Comparison of ENCODE assay signal across 8 cellular contexts in genomic region chr17:4945176-4945943, GRCh38. TPM values are rescaled to one million over a fixed set of nuclear protein-coding genes. Genes with fewer than 3 reads are reported as not detected.
DNase-seq lines count a peak whose midpoint lies in the region; ATAC-seq and TF ChIP-seq lines count a peak whose summit lies in the region.

No MANE protein-coding gene starts in this region.

- H3K27me3 Mint-ChIP-seq in CD8-positive, alpha-beta memory T cell: peaks cover 0 to 5% of the 10 kb centered on the region in 2 donors
- peaks cover 20 to 59% (median 34%) of the 10 kb centered on the region in 3 donors for H3K27me3 Mint-ChIP-seq in immature natural killer cell (ENCODE audit: low read depth in 3 of 3)

- H3K27ac Mint-ChIP-seq in CD8-positive, alpha-beta memory T cell: peak overlapping the region; percentile 92 to 99 (median 96)
- peak overlapping the region; percentile 95 to 97 (median 95) for H3K27ac Mint-ChIP-seq in immature natural killer cell

- intact Hi-C loops in ascending aorta (cut with DNase I): no loop called here

- POLR2A ChIA-PET in CD8-positive, alpha-beta memory T cell (lab: Charles Lee): interaction anchor here (0.7 to 11.7 kb wide), 3 partner anchors 22 to 104 kb away, joined by 3 to 187 read pairs (median 4); partner anchors contain the start of genes C17orf107 and SPAG7

- H3K36me3 ChIP-seq in CD8-positive, alpha-beta memory T cell (ENCODE audit: insufficient read depth, low read length): peaks cover 35% of the 10 kb centered on the region
- H3K36me3 ChIP-seq in ascending aorta: peaks cover 32 to 49% of the 10 kb centered on the region in 2 donors

- peak; percentile 19 for ATAC-seq in HG03354 (IDR thresholded peaks at IDR 0.05; ENCODE audit: poor library complexity, severe bottlenecking, unreplicated experiment)

- peak overlapping the region; percentile 51 for H3K4me3 ChIP-seq in CD8-positive, alpha-beta memory T cell (ENCODE audit: low read length)
- peak overlapping the region; percentile 28 to 94 for H3K4me3 ChIP-seq in ascending aorta

- H3K27ac ChIP-seq in CD8-positive, alpha-beta memory T cell (ENCODE audit: low read depth, low read length): peak overlapping the region; percentile 65
- peak overlapping the region; percentile 93 to 97 for H3K27ac ChIP-seq in ascending aorta

- DNase-seq in CD8-positive, alpha-beta memory T cell: peak; percentile 39 to 88 (median 60)
- DNase-seq in T-helper 2 cell (peak in 4 of 5 experiments; percentile 60 to 87 (median 70)), ascending aorta (ENCODE audit: low spot score in 2 of 2) (peak; percentile 67 to 94), immature natural killer cell (peak; percentile 62 to 66 (median 64)), mesenteric fat pad (ENCODE audit: low spot score) (no peak), COR-L47 (lab: John Stamatoyannopoulos, UW) (no peak)
- peak in 3 of 4 experiments; percentile 68 to 83 (median 79) for DNase-seq in stimulated activated CD4-positive, alpha-beta T cell treated with anti-CD3 and anti-CD28 coated beads, Interleukin-1b, Interleukin-23, amount 100 ng/mL, for 24 hours (ENCODE audit: low read depth in 4 of 4, low spot score in 1 of 4)

- H3K4me1 Mint-ChIP-seq in CD8-positive, alpha-beta memory T cell: peaks cover 58 to 70% (median 69%) of the 10 kb centered on the region in 3 donors
- peaks cover 65 to 73% of the 10 kb centered on the region in 2 donors for H3K4me1 Mint-ChIP-seq in immature natural killer cell

- peaks cover 64% of the 10 kb centered on the region for H3K4me1 ChIP-seq in CD8-positive, alpha-beta memory T cell (ENCODE audit: insufficient read depth, low read length)
- peaks cover 20 to 40% of the 10 kb centered on the region in 2 donors for H3K4me1 ChIP-seq in ascending aorta

- H3K9me3 Mint-ChIP-seq in CD8-positive, alpha-beta memory T cell: no peaks in the 10 kb centered on the region
- peaks cover 0 to 2% (median 0%) of the 10 kb centered on the region in 6 donors for H3K9me3 Mint-ChIP-seq in immature natural killer cell

- no peaks in the 10 kb centered on the region for H3K9me3 ChIP-seq in CD8-positive, alpha-beta memory T cell (ENCODE audit: low read length)
- H3K9me3 ChIP-seq in ascending aorta: no peaks in the 10 kb centered on the region

- peaks cover 13 to 70% (median 29%) of the 10 kb centered on the region in 3 donors for H3K36me3 Mint-ChIP-seq in CD8-positive, alpha-beta memory T cell
- H3K36me3 Mint-ChIP-seq in immature natural killer cell: peaks cover 32 to 51% (median 39%) of the 10 kb centered on the region in 3 donors

- TF ChIP-seq CTCF in ascending aorta (IDR thresholded peaks at IDR 0.05): no peak

- H3K4me3 Mint-ChIP-seq in CD8-positive, alpha-beta memory T cell: peak overlapping the region; percentile 94 to 100 (median 97)
- peak overlapping the region; percentile 96 to 100 (median 99) for H3K4me3 Mint-ChIP-seq in immature natural killer cell

- no peaks in the 10 kb centered on the region for H3K27me3 ChIP-seq in CD8-positive, alpha-beta memory T cell (ENCODE audit: insufficient read depth, low read length, poor library complexity, severe bottlenecking)
- no peaks in the 10 kb centered on the region for H3K27me3 ChIP-seq in ascending aorta

- CTCF ChIA-PET in CD8-positive, alpha-beta memory T cell (lab: Charles Lee): interaction anchor here (2.6 to 3.3 kb wide), 2 partner anchors 22 to 36 kb away, joined by 7 to 17 read pairs; partner anchors contain the start of gene SPAG7

RNA-seq across cellular contexts. Expression of gene PFN1, which starts 3.0 kb away (rescaled TPM):
- total RNA-seq in CD8-positive, alpha-beta memory T cell: 1,000 to 10,000 TPM; 1,826 to 1,841 TPM
- 2,601 TPM for polyA plus RNA-seq in CD8-positive, alpha-beta memory T cell
- total RNA-seq in ascending aorta (1,046 TPM), mesenteric fat pad (575 TPM)
- polyA plus RNA-seq in immature natural killer cell: 1,000 to 10,000 TPM; 3,573 to 4,444 (median 3,740) TPM

RNA-seq across cellular contexts. Expression of gene RNF167, which starts 5.3 kb away (rescaled TPM):
- total RNA-seq in CD8-positive, alpha-beta memory T cell: 100 to 1,000 TPM; 187 to 192 TPM
- polyA plus RNA-seq in CD8-positive, alpha-beta memory T cell: 69.0 TPM
- total RNA-seq in ascending aorta (164 TPM), mesenteric fat pad (63.3 TPM)
- 10 to 100 TPM; 62.3 to 78.2 (median 73.1) TPM for polyA plus RNA-seq in immature natural killer cell

RNA-seq across cellular contexts. Expression of gene SLC25A11, which starts 5.5 kb away (rescaled TPM):
- total RNA-seq in CD8-positive, alpha-beta memory T cell: 100 to 1,000 TPM in 1 of 2 experiments, 10 to 100 TPM in 1; 90.0 to 101 TPM
- polyA plus RNA-seq in CD8-positive, alpha-beta memory T cell: 85.1 TPM
- 56.2 TPM for total RNA-seq in ascending aorta
- polyA plus RNA-seq in immature natural killer cell: 100 to 1,000 TPM; 139 to 196 (median 139) TPM
- total RNA-seq in mesenteric fat pad: 50.0 TPM

RNA-seq across cellular contexts. Expression of gene ENO3, which starts 5.6 kb away (rescaled TPM):
- total RNA-seq in CD8-positive, alpha-beta memory T cell: 10 to 100 TPM; 27.1 to 29.4 TPM
- 1.3 TPM for polyA plus RNA-seq in CD8-positive, alpha-beta memory T cell
- total RNA-seq in ascending aorta: not detected
- 1 to 10 TPM; 1.6 to 4.2 (median 4.1) TPM for polyA plus RNA-seq in immature natural killer cell
- 4.0 TPM for total RNA-seq in mesenteric fat pad

RNA-seq across cellular contexts. Expression of gene GP1BA, which starts 13.3 kb away (rescaled TPM):
- not detected for total RNA-seq in CD8-positive, alpha-beta memory T cell
- not detected for polyA plus RNA-seq in CD8-positive, alpha-beta memory T cell
- total RNA-seq in ascending aorta (not detected), mesenteric fat pad (not detected)
- 1 to 10 TPM in 1 of 3 donors, under 1 TPM in 1, not detected in 1; 0.38 to 1.3 TPM for polyA plus RNA-seq in immature natural killer cell

Comparison
In these comparisons a context has a peak if more than half of its experiments do, and no peak if none do; other contexts are left out.
1. DNase-seq: peak in CD8-positive, alpha-beta memory T cell (5 of 5), T-helper 2 cell (4 of 5), ascending aorta (2 of 2), immature natural killer cell (3 of 3) and stimulated activated CD4-positive, alpha-beta T cell treated with anti-CD3 and anti-CD28 coated beads, Interleukin-1b, Interleukin-23, amount 100 ng/mL, for 24 hours (3 of 4); none in mesenteric fat pad (single experiment) and COR-L47 (single experiment).